9 cellular contexts compared by ENCODE assay signal in the genomic region with DNA sequence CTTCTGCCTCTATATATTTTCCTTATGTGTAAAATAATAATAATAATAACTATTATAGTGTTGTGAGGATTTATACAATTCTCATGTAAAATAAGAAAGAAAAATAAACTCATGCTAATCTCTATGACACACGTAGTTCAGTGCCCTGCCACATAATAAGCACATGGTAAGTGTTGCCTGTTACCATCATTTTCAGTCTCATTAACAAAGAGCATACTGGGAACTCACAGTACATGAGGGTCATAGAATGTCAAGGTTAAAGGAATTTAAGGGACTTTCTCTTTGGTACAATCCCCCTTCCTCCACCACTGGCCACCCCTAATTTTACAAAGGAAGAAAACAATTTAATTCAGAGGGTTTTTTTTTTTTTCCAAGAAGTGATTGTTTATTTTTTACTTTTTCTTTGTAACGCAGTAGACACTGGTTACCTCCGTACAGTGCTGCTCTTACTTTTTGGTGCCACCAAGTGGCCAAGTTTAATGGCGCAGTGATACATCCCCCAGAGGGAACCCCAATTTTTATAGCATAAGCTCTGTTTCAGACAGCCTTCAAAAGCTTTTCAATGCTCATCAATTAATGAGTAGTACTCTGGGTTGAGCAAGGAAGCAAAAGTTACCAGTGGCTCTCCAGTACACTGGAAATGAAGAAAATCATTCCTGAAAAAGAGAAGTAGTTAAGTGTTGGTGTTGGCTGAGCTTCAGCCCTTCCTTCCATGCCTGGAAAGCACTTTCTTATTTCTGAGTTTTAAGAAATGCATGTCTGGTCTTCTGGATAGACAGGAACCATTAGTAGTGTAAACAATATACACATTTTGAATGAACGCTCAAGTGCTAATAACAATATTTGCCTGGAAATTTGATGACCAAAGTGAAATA.
A peak's percentile ranks its signal among the peaks of the same experiment; 100 is the strongest.
DNase-seq lines count a peak whose midpoint lies in the region; ATAC-seq and TF ChIP-seq lines count a peak whose summit lies in the region.
"Had no signal": no experiment of that assay in that cellular context is flagged by ENCODE, and none has a peak within 500 bp of the region (broad histone marks: within the 10 kb centered on the region; RNA-seq: fewer than 3 reads in every experiment).

No MANE protein-coding gene starts in this region.

- ATAC-seq in GM21447 (IDR thresholded peaks at IDR 0.05; ENCODE audit: unreplicated experiment) = peak; percentile 98
- ATAC-seq in left lung = peak; percentile 88

- TF ChIP-seq CTCF in brain microvascular endothelial cell (IDR thresholded peaks at IDR 0.05; ENCODE audit: low read depth, low read length, missing control alignments) = peak; percentile 90
- TF ChIP-seq CTCF in left lung (IDR thresholded peaks at IDR 0.05) = peak; percentile 55 to 67

- H3K36me3 ChIP-seq in brain microvascular endothelial cell (replicated peaks) = no peaks in the 10 kb centered on the region
- H3K36me3 ChIP-seq in left lung = no peaks in the 10 kb centered on the region

- in situ Hi-C loops in brain microvascular endothelial cell (cut with HindIII; ENCODE audit: low pct_ligation_motif_present, low sequenced_read_pairs) = no loop called here

- H3K9me3 ChIP-seq in left lung = no peaks in the 10 kb centered on the region

- H3K4me1 ChIP-seq in left lung = no peaks in the 10 kb centered on the region

- intact Hi-C loops in left lung (cut with DNase I) = no loop called here

- peak overlapping the region; percentile 35 for H3K27ac ChIP-seq in brain microvascular endothelial cell
- H3K27ac ChIP-seq in left lung = no peak overlapping the region
- H3K27ac ChIP-seq: epithelial cell of prostate had no signal

- DNase-seq in ELF-1 (ENCODE audit: low read depth, low spot score) (peak; percentile 52), HS-5 (ENCODE audit: low read depth) (peak; percentile 48), T1000 (lab: John Stamatoyannopoulos, UW) (peak; percentile 34), brain microvascular endothelial cell (peak; percentile 73), left lung (no peak), 8988T (no peak)
- peak; percentile 24 for DNase-seq in stimulated activated CD8-positive, alpha-beta memory T cell treated with anti-CD3 and anti-CD28 coated beads, Interleukin-15, amount 100 ng/mL, for 1 hour (ENCODE audit: low read depth)

- no peaks in the 10 kb centered on the region for H3K27me3 ChIP-seq in brain microvascular endothelial cell (replicated peaks)
- peaks cover 0 to 7% of the 10 kb centered on the region in 2 donors for H3K27me3 ChIP-seq in left lung

- H3K4me3 ChIP-seq in brain microvascular endothelial cell (ENCODE audit: low read depth, low read length) (no peak overlapping the region), left lung (no peak overlapping the region)

Comparison
In these comparisons a context has a peak if more than half of its experiments do, and no peak if none do; other contexts are left out.
1. DNase-seq: peak in ELF-1 (single experiment), HS-5 (single experiment), T1000 (single experiment), brain microvascular endothelial cell (single experiment) and stimulated activated CD8-positive, alpha-beta memory T cell treated with anti-CD3 and anti-CD28 coated beads, Interleukin-15, amount 100 ng/mL, for 1 hour (single experiment); none in left lung (0 of 2) and 8988T (single experiment).